In genomic region chr11:75429641-75429901, GRCh38 we compare ENCODE assay signal across 10 cellular contexts. TPM values are rescaled to one million over a fixed set of nuclear protein-coding genes. Genes with fewer than 3 reads are reported as not detected.
DNase-seq lines count a peak whose midpoint lies in the region; ATAC-seq and TF ChIP-seq lines count a peak whose summit lies in the region.
"Had no signal": no experiment of that assay in that cellular context is flagged by ENCODE, and none has a peak within 500 bp of the region (broad histone marks: within the 10 kb centered on the region; RNA-seq: fewer than 3 reads in every experiment).

No MANE protein-coding gene starts in this region.

- H3K4me3 Mint-ChIP-seq in osteocyte (ENCODE audit: unreplicated experiment), result peak overlapping the region; percentile 69

- no peaks in the 10 kb centered on the region for H3K9me3 Mint-ChIP-seq in osteocyte (ENCODE audit: unreplicated experiment)

- peaks cover 9% of the 10 kb centered on the region for H3K4me1 Mint-ChIP-seq in osteocyte (ENCODE audit: unreplicated experiment)

- peak overlapping the region in 3 of 11 experiments; percentile 64 to 70 (median 68); a peak in 4 of 22 replicates for H3K9ac ChIP-seq in BLaER1 treated with 17β-estradiol and CSF1 and Interleukin-3, amounts not matched to agents 10 nM and 100 nM
- H3K9ac ChIP-seq: SK-N-SH had no signal

- H4K20me1 ChIP-seq in BLaER1 treated with 17β-estradiol and CSF1 and Interleukin-3, amounts not matched to agents 10 nM and 100 nM, result peaks cover 0 to 41% (median 4%) of the 10 kb centered on the region in 11 experiments; a peak in 9 of 22 replicates
- no peaks in the 10 kb centered on the region for H4K20me1 ChIP-seq in PC-9 (ENCODE audit: insufficient read depth)

- H2AFZ ChIP-seq in PC-9, result no peak overlapping the region

- CTCF ChIA-PET in PC-9 (lab: Charles Lee), result interaction anchor here (0.6 kb wide), 1 partner anchor 12 kb away, joined by 4 read pairs; no protein-coding TSS in a partner anchor

- H3K27ac Mint-ChIP-seq in osteocyte (ENCODE audit: unreplicated experiment), result peak overlapping the region; percentile 54

- H3K27ac ChIP-seq in BLaER1 treated with 17β-estradiol and CSF1 and Interleukin-3, amounts not matched to agents 10 nM and 100 nM, result peak overlapping the region in 4 of 11 experiments; percentile 18 to 48 (median 41); a peak in 4 of 22 replicates
- H3K27ac ChIP-seq in PC-9 (no peak overlapping the region), dorsolateral prefrontal cortex (peak overlapping the region in 12 of 59 donors; percentile 2 to 71 (median 35))

- H3F3A ChIP-seq in PC-9 (ENCODE audit: insufficient read depth, low read depth), result peaks cover 30% of the 10 kb centered on the region

- no peaks in the 10 kb centered on the region for H3K79me2 ChIP-seq in PC-9 (ENCODE audit: low read depth)

- H3K4me1 ChIP-seq in BLaER1 treated with 17β-estradiol and CSF1 and Interleukin-3, amounts not matched to agents 10 nM and 100 nM, result peaks cover 0 to 24% (median 10%) of the 10 kb centered on the region in 10 experiments; a peak in 11 of 20 replicates
- H3K4me1 ChIP-seq in PC-9 (replicated peaks; ENCODE audit: insufficient read depth), result peaks cover 21% of the 10 kb centered on the region

- peaks cover 2% of the 10 kb centered on the region for H3K36me3 Mint-ChIP-seq in osteocyte (ENCODE audit: unreplicated experiment)

- H3K9me3 ChIP-seq in BLaER1 treated with 17β-estradiol and CSF1 and Interleukin-3, amounts not matched to agents 10 nM and 100 nM (replicated peaks in 1 of 11), result peaks cover 0 to 16% (median 6%) of the 10 kb centered on the region in 11 experiments; a peak in 13 of 22 replicates
- no peaks in the 10 kb centered on the region for H3K9me3 ChIP-seq in PC-9 (ENCODE audit: insufficient read depth, low read depth)
- H3K9me3 ChIP-seq: SK-N-SH had no signal

- no TSS peak for BruUV-seq in PC-9 (replicated peaks; lab: Mats Ljungman, UMichigan)

- H3K27me3 ChIP-seq in BLaER1 treated with 17β-estradiol and CSF1 and Interleukin-3, amounts not matched to agents 10 nM and 100 nM, result peaks cover 60 to 76% (median 72%) of the 10 kb centered on the region in 11 experiments
- H3K27me3 ChIP-seq in PC-9 (ENCODE audit: insufficient read depth, low read depth) (no peaks in the 10 kb centered on the region), dorsolateral prefrontal cortex (peaks cover 0 to 23% (median 3%) of the 10 kb centered on the region in 45 donors)

- DNase-seq in PC-9 (no peak), dorsolateral prefrontal cortex (no peak), osteocyte (ENCODE audit: extremely low spot score, unreplicated experiment) (no peak), NCI-H446 (lab: John Stamatoyannopoulos, UW) (no peak)
- no peak for DNase-seq in activated CD4-positive, CD25-positive, alpha-beta regulatory T cell treated with anti-CD3 and anti-CD28 coated beads, Interleukin-2, amount 50 U/mL, for 72 hours
- DNase-seq: DND-41 had no signal

- ATAC-seq in GM21529 (IDR thresholded peaks at IDR 0.05; ENCODE audit: unreplicated experiment), result no peak
- ATAC-seq in HG02798 (IDR thresholded peaks at IDR 0.05; ENCODE audit: poor library complexity, unreplicated experiment), result no peak

- intact Hi-C loops in PC-9 (cut with micrococcal nuclease; ENCODE audit: unreplicated experiment), result no loop called here
- intact Hi-C loops in dorsolateral prefrontal cortex (cut with DNase I), result no loop called here

- H3K4me2 ChIP-seq in BLaER1 treated with 17β-estradiol and CSF1 and Interleukin-3, amounts not matched to agents 10 nM and 100 nM, result peak overlapping the region; percentile 68 to 90 (median 83)
- H3K4me2 ChIP-seq in PC-9, result peak overlapping the region; percentile 84

- peak overlapping the region; percentile 46 to 69 (median 58); a peak in 17 of 20 replicates for H3K4me3 ChIP-seq in BLaER1 treated with 17β-estradiol and CSF1 and Interleukin-3, amounts not matched to agents 10 nM and 100 nM
- H3K4me3 ChIP-seq in PC-9 (peak overlapping the region; percentile 57; the same call in 1 of the 2 replicates), dorsolateral prefrontal cortex (peak overlapping the region in 52 of 59 donors; percentile 8 to 68 (median 45))

- peaks cover 27% of the 10 kb centered on the region for H3K27me3 Mint-ChIP-seq in osteocyte (ENCODE audit: unreplicated experiment)

- POLR2A ChIA-PET in PC-9 (lab: Charles Lee; ENCODE audit: unreplicated experiment), result interaction anchor here (0.6 kb wide), 1 partner anchor 29 kb away, joined by 4 read pairs; no protein-coding TSS in a partner anchor

- H3K9me2 ChIP-seq in PC-9 (ENCODE audit: insufficient read depth), result no peaks in the 10 kb centered on the region
- H3K9me2 ChIP-seq: SK-N-SH had no signal

- TF ChIP-seq CTCF in PC-9 (conservative IDR thresholded peaks at IDR 0.05) (no peak), dorsolateral prefrontal cortex (IDR thresholded peaks at IDR 0.05 in 54 of 56, conservative IDR thresholded peaks at IDR 0.05 in 2 of 56; ENCODE audit: low read depth in 1 of 56, partially characterized antibody in 56 of 56) (no peak), osteocyte (IDR thresholded peaks at IDR 0.05) (no peak)

- peaks cover 0 to 13% (median 7%) of the 10 kb centered on the region in 11 experiments; a peak in 14 of 22 replicates for H3K36me3 ChIP-seq in BLaER1 treated with 17β-estradiol and CSF1 and Interleukin-3, amounts not matched to agents 10 nM and 100 nM
- H3K36me3 ChIP-seq in PC-9 (ENCODE audit: low read depth), result no peaks in the 10 kb centered on the region

RNA-seq across cellular contexts. Expression of gene KLHL35, which starts 3.4 kb away (rescaled TPM):
- total RNA-seq in PC-9 (2021), result 11.1 and 18.9 TPM in 2 replicates
- 10 to 100 TPM in 24 of 120 experiments, 1 to 10 TPM in 96; 3.4 to 16.3 (median 8.1) TPM for total RNA-seq in dorsolateral prefrontal cortex
- total RNA-seq in osteocyte, result 2.3 and 2.8 TPM in 2 replicates

RNA-seq across cellular contexts. Expression of gene RPS3, which starts 30.3 kb away (rescaled TPM):
- total RNA-seq in PC-9 (2021), result 3,914 and 4,011 TPM in 2 replicates
- 100 to 1,000 TPM; 382 to 717 (median 502) TPM for total RNA-seq in dorsolateral prefrontal cortex
- total RNA-seq in osteocyte, result 2,093 and 2,150 TPM in 2 replicates
